24 cellular contexts compared by ENCODE assay signal in genomic region chr20:24627926-24628325, GRCh38.
DNase-seq lines count a peak whose midpoint lies in the region; ATAC-seq, FAIRE-seq and TF ChIP-seq lines count a peak whose summit lies in the region.
"Had no signal": no experiment of that assay in that cellular context is flagged by ENCODE, and none has a peak within 500 bp of the region (broad histone marks: within the 10 kb centered on the region; RNA-seq: fewer than 3 reads in every experiment).

No MANE protein-coding gene starts in this region.

- H2BK12ac ChIP-seq in neuronal stem cell (ENCODE audit: low read length) = no peak overlapping the region

- no peak for TF ChIP-seq POLR2A in HepG2 (IDR thresholded peaks at IDR 0.05; ENCODE audit: insufficient read depth in 1 of 2, low read depth in 2 of 2, low read length in 2 of 2)

- no CpG with 5 or more reads among the region's 12 CpGs for whole genome bisulfite sequencing in neuronal stem cell (ENCODE audit: extremely low coverage in 2 of 2, insufficient read length in 2 of 2, insufficient replicate concordance in 1 of 2), 2 donors
- WGBS in HepG2 (ENCODE audit: low lambda C conversion rate) = 44% methylated on average over 12 of the region's 12 CpGs

- H3K9ac ChIP-seq in neuronal stem cell (ENCODE audit: low read depth, low read length, poor library complexity) (no peak overlapping the region), HepG2 (ENCODE audit: insufficient read depth, low read depth, low read length) (no peak overlapping the region)

- H2AFZ ChIP-seq in neuronal stem cell (ENCODE audit: low read length) = no peak overlapping the region
- H2AFZ ChIP-seq in HepG2 (ENCODE audit: low read length) = no peak overlapping the region
- H2AFZ ChIP-seq: GM23338 had no signal

- BruUV-seq in HepG2 (replicated peaks; lab: Mats Ljungman, UMichigan) = no TSS peak

- H3K4me3 ChIP-seq in coronary artery (no peak overlapping the region), neuronal stem cell (ENCODE audit: low read length in 2 of 2) (no peak overlapping the region), HepG2 (replicated peaks in 1 of 3; ENCODE audit: insufficient read depth in 1 of 3, low read depth in 2 of 3, low read length in 3 of 3) (no peak overlapping the region)
- H3K4me3 ChIP-seq: GM23338 had no signal

- no peak for TF ChIP-seq EP300 in HepG2 (IDR thresholded peaks at IDR 0.05; ENCODE audit: low read depth in 2 of 2, low read length in 2 of 2)
- TF ChIP-seq EP300 in HepG2 (CRISPR knock-in tag; IDR thresholded peaks at IDR 0.05; ENCODE audit: borderline replicate concordance) = no peak

- in situ Hi-C loops in HepG2 (cut with HindIII; ENCODE audit: extremely low pct_ligation_motif_present, low pct_unique_long_range_greater_than_20kb) = no loop called here

- H3K4me1 Mint-ChIP-seq in activated CD8-positive, alpha-beta memory T cell treated with anti-CD3 and anti-CD28 coated beads, Interleukin-2, amount 10 ng/mL, durations not matched to agents 7 days and 5 days = peaks cover 4% of the 10 kb centered on the region
- H3K4me1 Mint-ChIP-seq in WTC11 = peaks cover 7% of the 10 kb centered on the region

- H3K4me2 ChIP-seq in neuronal stem cell (ENCODE audit: insufficient read depth, low read length, poor library complexity, severe bottlenecking) (no peak overlapping the region), HepG2 (ENCODE audit: low read depth, low read length) (no peak overlapping the region)
- H3K4me2 ChIP-seq: GM23338 had no signal

- H3K79me1 ChIP-seq in neuronal stem cell (ENCODE audit: low read depth, low read length) = peaks cover 1% of the 10 kb centered on the region

- CTCF ChIA-PET in activated CD8-positive, alpha-beta memory T cell treated with anti-CD3 and anti-CD28 coated beads, Interleukin-2, amount 10 ng/mL, durations not matched to agents 7 days and 5 days (lab: Charles Lee) = no interaction called here
- CTCF ChIA-PET in WTC11 (lab: Charles Lee) = no interaction called here
- CTCF ChIA-PET in HepG2 (lab: Yijun Ruan, JAX; ENCODE audit: low intra/inter-chr PET ratio, low total read pairs) = no interaction called here

- no peak overlapping the region for H4K91ac ChIP-seq in neuronal stem cell (ENCODE audit: low read depth, low read length, poor library complexity)

- H3K36me3 Mint-ChIP-seq in activated CD8-positive, alpha-beta memory T cell treated with anti-CD3 and anti-CD28 coated beads, Interleukin-2, amount 10 ng/mL, durations not matched to agents 7 days and 5 days = no peaks in the 10 kb centered on the region
- H3K36me3 Mint-ChIP-seq in WTC11 = peaks cover 9% of the 10 kb centered on the region
- H3K36me3 Mint-ChIP-seq: CD4-positive, alpha-beta memory T cell had no signal

- no peak overlapping the region for H3K23ac ChIP-seq in neuronal stem cell (ENCODE audit: low read depth, low read length, poor library complexity)

- H3K27me3 Mint-ChIP-seq in activated CD8-positive, alpha-beta memory T cell treated with anti-CD3 and anti-CD28 coated beads, Interleukin-2, amount 10 ng/mL, durations not matched to agents 7 days and 5 days = peaks cover 6% of the 10 kb centered on the region
- no peaks in the 10 kb centered on the region for H3K27me3 Mint-ChIP-seq in WTC11 (ENCODE audit: low read depth)

- H3K18ac ChIP-seq in neuronal stem cell (ENCODE audit: low read length) = no peak overlapping the region

- peak overlapping the region; percentile 85 for H3K14ac ChIP-seq in neuronal stem cell (ENCODE audit: low read length)

- H2BK5ac ChIP-seq in neuronal stem cell (ENCODE audit: low read length) = peak overlapping the region; percentile 77

- FAIRE-seq in HepG2 (lab: Jason Lieb, UNC) = no peak
- FAIRE-seq: A204.1, GM12891, GM18507 had no signal

- no peak for TF ChIP-seq RAD21 in HepG2 (CRISPR knock-in tag; IDR thresholded peaks at IDR 0.05)

- DNase-seq in activated CD8-positive, alpha-beta memory T cell treated with anti-CD3 and anti-CD28 coated beads for 24 hours = peak; percentile 35
- no peak for DNase-seq in activated CD8-positive, alpha-beta memory T cell treated with anti-CD3 and anti-CD28 coated beads, Interleukin-2, amount 10 ng/mL, durations not matched to agents 7 days and 5 days
- DNase-seq in coronary artery (ENCODE audit: low spot score) = peak; percentile 54
- no peak for DNase-seq in neuronal stem cell (ENCODE audit: low spot score)
- no peak for DNase-seq in WTC11 (ENCODE audit: low spot score)
- no peak for DNase-seq in HepG2 (ENCODE audit: low spot score)
- no peak for DNase-seq in NCI-H1048 (lab: John Stamatoyannopoulos, UW)
- DNase-seq: ACHN; AML-193; C1 segment of cervical spinal cord; Calu3; CD4-positive, alpha-beta memory T cell; COR-L47; DMS53; DMS79 treated with DMSO at 0.1 percent for 48 hours; GF-D8; H9 had no signal

- H3K9me3 ChIP-seq in neuronal stem cell (replicated peaks in 1 of 2; ENCODE audit: control insufficient read depth in 2 of 2, insufficient read depth in 1 of 2, low read depth in 1 of 2, low read length in 2 of 2) (no peaks in the 10 kb centered on the region), HepG2 (ENCODE audit: low read length) (no peaks in the 10 kb centered on the region)

- TF ChIP-seq CTCF in coronary artery (IDR thresholded peaks at IDR 0.05) (no peak), WTC11 (IDR thresholded peaks at IDR 0.05) (no peak), HepG2 (CRISPR knock-in tag; IDR thresholded peaks at IDR 0.05) (no peak)

- H2AK5ac ChIP-seq in neuronal stem cell (ENCODE audit: low read depth, low read length) = no peak overlapping the region

- H3K4me1 ChIP-seq in neuronal stem cell (ENCODE audit: control insufficient read depth in 2 of 2, insufficient read depth in 1 of 2, low read depth in 1 of 2, low read length in 2 of 2) = peaks cover 0 to 2% of the 10 kb centered on the region in 2 donors
- no peaks in the 10 kb centered on the region for H3K4me1 ChIP-seq in HepG2 (ENCODE audit: insufficient read depth, low read length)

- H2BK15ac ChIP-seq in neuronal stem cell (ENCODE audit: low read length) = no peak overlapping the region

- H3K27me3 ChIP-seq in neuronal stem cell (ENCODE audit: control insufficient read depth in 3 of 3, insufficient read depth in 3 of 3, low read depth in 1 of 3, low read length in 3 of 3) (no peaks in the 10 kb centered on the region), HepG2 (ENCODE audit: control insufficient read depth in 1 of 2, insufficient read depth in 2 of 2, low read length in 2 of 2) (peaks cover 0 to 16% of the 10 kb centered on the region in 2 experiments; a peak in 3 of 5 replicates)

- no peaks in the 10 kb centered on the region for H3K9me3 Mint-ChIP-seq in activated CD8-positive, alpha-beta memory T cell treated with anti-CD3 and anti-CD28 coated beads, Interleukin-2, amount 10 ng/mL, durations not matched to agents 7 days and 5 days (ENCODE audit: low read depth)
- peaks cover 23% of the 10 kb centered on the region for H3K9me3 Mint-ChIP-seq in WTC11

- H3K36me3 ChIP-seq in neuronal stem cell (replicated peaks in 1 of 2; ENCODE audit: control insufficient read depth in 2 of 2, insufficient read depth in 2 of 2, low read length in 2 of 2) = no peaks in the 10 kb centered on the region
- no peaks in the 10 kb centered on the region for H3K36me3 ChIP-seq in HepG2 (replicated peaks in 1 of 2; ENCODE audit: control insufficient read depth in 1 of 2, insufficient read depth in 2 of 2, low read length in 2 of 2)

- H2BK120ac ChIP-seq in neuronal stem cell (ENCODE audit: low read depth, low read length) = no peak overlapping the region

- no peaks in the 10 kb centered on the region for H3K79me2 ChIP-seq in HepG2 (ENCODE audit: insufficient read depth, low read length)

- no peak overlapping the region for H3K27ac Mint-ChIP-seq in activated CD8-positive, alpha-beta memory T cell treated with anti-CD3 and anti-CD28 coated beads, Interleukin-2, amount 10 ng/mL, durations not matched to agents 7 days and 5 days
- H3K27ac Mint-ChIP-seq in WTC11 = no peak overlapping the region
- H3K27ac Mint-ChIP-seq: CD4-positive, alpha-beta memory T cell; GM23338; H9 had no signal

- H3K4me3 Mint-ChIP-seq in activated CD8-positive, alpha-beta memory T cell treated with anti-CD3 and anti-CD28 coated beads, Interleukin-2, amount 10 ng/mL, durations not matched to agents 7 days and 5 days = no peak overlapping the region
- no peak overlapping the region for H3K4me3 Mint-ChIP-seq in WTC11
- H3K4me3 Mint-ChIP-seq: CD4-positive, alpha-beta memory T cell; GM23338; H9 had no signal

- POLR2A ChIA-PET in WTC11 (lab: Charles Lee) (no interaction called here), HepG2 (lab: Yijun Ruan, JAX) (no interaction called here)

- no peak overlapping the region for H3K4ac ChIP-seq in neuronal stem cell (ENCODE audit: low read length)

- intact Hi-C loops in HepG2 (cut with micrococcal nuclease; ENCODE audit: unreplicated experiment) = no loop called here

- ATAC-seq in activated CD8-positive, alpha-beta memory T cell treated with anti-CD3 and anti-CD28 coated beads, Interleukin-2, amount 10 ng/mL, durations not matched to agents 7 days and 5 days = no peak
- ATAC-seq in WTC11 (no peak), HepG2 (no peak)
- ATAC-seq: GM23338, HCT116 had no signal

- no peaks in the 10 kb centered on the region; the same call in 1 of the 2 replicates for H4K20me1 ChIP-seq in HepG2 (ENCODE audit: insufficient read depth, low read length)

- H3K27ac ChIP-seq in coronary artery = no peak overlapping the region
- H3K27ac ChIP-seq in neuronal stem cell (replicated peaks; ENCODE audit: low read length) = no peak overlapping the region
- H3K27ac ChIP-seq in temporal lobe (ENCODE audit: low read depth, low read length) = peak overlapping the region; percentile 27
- H3K27ac ChIP-seq in HepG2 (ENCODE audit: extremely low read length, insufficient read depth, low read length) = no peak overlapping the region
- H3K27ac ChIP-seq: 22Rv1 had no signal

- H4K8ac ChIP-seq in neuronal stem cell (ENCODE audit: low read depth, low read length) = no peak overlapping the region

TF ChIP-seq in HepG2, 621 proteins besides CTCF, POLR2A, EP300 and RAD21 (continues in another document):
- TF ChIP-seq HNRNPL (IDR thresholded peaks at IDR 0.05; ENCODE audit: low read depth, low read length) = no peak
- no peak for TF ChIP-seq ZNF577 (CRISPR knock-in tag; IDR thresholded peaks at IDR 0.05; ENCODE audit: borderline replicate concordance, low read depth)
- TF ChIP-seq GMEB1 (CRISPR knock-in tag; IDR thresholded peaks at IDR 0.05; ENCODE audit: borderline replicate concordance) = no peak
- TF ChIP-seq DPF2 (CRISPR knock-in tag; IDR thresholded peaks at IDR 0.05; ENCODE audit: borderline replicate concordance, low read depth) = no peak

Comparison
In these comparisons a context has a peak if more than half of its experiments do, and no peak if none do; other contexts are left out.
1. DNase-seq: peak in activated CD8-positive, alpha-beta memory T cell treated with anti-CD3 and anti-CD28 coated beads for 24 hours (single experiment) and coronary artery (single experiment); none in activated CD8-positive, alpha-beta memory T cell treated with anti-CD3 and anti-CD28 coated beads, Interleukin-2, amount 10 ng/mL, durations not matched to agents 7 days and 5 days (single experiment), neuronal stem cell (single experiment), WTC11 (single experiment), HepG2 (single experiment) and NCI-H1048 (single experiment).